ENCODE assay signal across 24 cellular contexts in the genomic region with DNA sequence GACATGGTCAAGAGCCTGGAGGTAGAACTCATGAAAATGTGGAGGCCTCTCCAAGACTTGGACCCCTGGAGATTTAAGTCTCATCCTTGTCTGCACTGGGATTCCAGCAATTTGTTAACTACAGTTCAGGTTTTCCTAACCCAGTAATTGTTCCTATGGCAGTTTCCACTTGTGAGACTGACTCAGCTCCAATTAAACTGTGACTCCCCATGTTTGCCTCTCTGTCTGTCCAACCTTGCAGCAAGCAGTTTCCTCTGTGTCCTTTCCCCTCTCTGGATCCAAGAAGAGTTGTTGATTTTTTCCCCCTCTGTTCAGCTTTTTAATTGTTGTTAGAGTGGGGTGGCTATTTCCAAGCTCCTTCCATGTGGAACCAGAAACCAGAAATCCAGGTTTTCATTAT. TPM values are rescaled to one million over a fixed set of nuclear protein-coding genes. Genes with fewer than 3 reads are reported as not detected.
DNase-seq lines count a peak whose midpoint lies in the region; ATAC-seq, FAIRE-seq and TF ChIP-seq lines count a peak whose summit lies in the region.
"Had no signal": no experiment of that assay in that cellular context is flagged by ENCODE, and none has a peak within 500 bp of the region (broad histone marks: within the 10 kb centered on the region; RNA-seq: fewer than 3 reads in every experiment).

No MANE protein-coding gene starts in this region.

- no peak overlapping the region for H4K8ac ChIP-seq in mesenchymal stem cell (ENCODE audit: low read length)

- H3K14ac ChIP-seq in mesenchymal stem cell (ENCODE audit: low read length in 2 of 2), result no peak overlapping the region

- no peaks in the 10 kb centered on the region for H3K9me3 ChIP-seq in mesenchymal stem cell (ENCODE audit: control insufficient read depth, low read length)
- H3K9me3 ChIP-seq: A549 had no signal

- no peak overlapping the region for H3K4me2 ChIP-seq in mesenchymal stem cell (ENCODE audit: low read length, poor library complexity, severe bottlenecking)
- H3K4me2 ChIP-seq: A549; BLaER1 treated with 17β-estradiol and CSF1 and Interleukin-3, amounts not matched to agents 10 nM and 100 nM had no signal

- no peak overlapping the region; the same call in 1 of the 2 replicates for H3K4me3 ChIP-seq in ACC112 (ENCODE audit: low read depth, low read length)
- no peak overlapping the region for H3K4me3 ChIP-seq in bronchial epithelial cell (ENCODE audit: low read depth, low read length)
- no peak overlapping the region for H3K4me3 ChIP-seq in mesenchymal stem cell (ENCODE audit: insufficient read depth in 1 of 2, low read depth in 1 of 2, low read length in 2 of 2)
- H3K4me3 ChIP-seq: A549; BLaER1 treated with 17β-estradiol and CSF1 and Interleukin-3, amounts not matched to agents 10 nM and 100 nM had no signal

- H4K91ac ChIP-seq in mesenchymal stem cell (ENCODE audit: low read length), result no peak overlapping the region

- H2AFZ ChIP-seq in ACC112 (ENCODE audit: low read length, unreplicated experiment) (peak overlapping the region; percentile 82), mesenchymal stem cell (ENCODE audit: low read depth, low read length) (no peak overlapping the region)

- no peak overlapping the region for H3K18ac ChIP-seq in mesenchymal stem cell (ENCODE audit: low read depth in 1 of 2, low read length in 2 of 2)

- H3K27me3 ChIP-seq in ACC112 (ENCODE audit: insufficient read depth, low read length) (no peaks in the 10 kb centered on the region), bronchial epithelial cell (ENCODE audit: control insufficient read depth, insufficient read depth, low read length) (no peaks in the 10 kb centered on the region), mesenchymal stem cell (ENCODE audit: control insufficient read depth in 1 of 2, insufficient read depth in 1 of 2, low read length in 2 of 2) (no peaks in the 10 kb centered on the region)
- H3K27me3 ChIP-seq: BLaER1 treated with 17β-estradiol and CSF1 and Interleukin-3, amounts not matched to agents 10 nM and 100 nM had no signal

- peak; percentile 38 for DNase-seq in M059J (ENCODE audit: low read depth)
- DNase-seq in bronchial epithelial cell (ENCODE audit: low read depth), result peak; percentile 17
- no peak for DNase-seq in mesenchymal stem cell
- no peak for DNase-seq in activated CD8-positive, alpha-beta T cell treated with anti-CD3 and anti-CD28 coated beads, Interleukin-2, amount 10 ng/mL, durations not matched to agents 7 days and 5 days
- no peak for DNase-seq in stimulated activated CD4-positive, alpha-beta T cell treated with anti-CD3 and anti-CD28 coated beads, Interleukin-12 subunit alpha, Interleukin-12 subunit beta, amount 100 ng/mL, for 4 hours
- DNase-seq in SK-N-DZ (ENCODE audit: low spot score), result no peak
- DNase-seq in activated CD4-positive, alpha-beta T cell treated with anti-CD3 and anti-CD28 coated beads, Interleukin-2, amount 10 ng/mL, durations not matched to agents 7 days and 5 days, result no peak
- DNase-seq: Calu3; CD8-positive, alpha-beta T cell; DMS53; DND-41; GDM1; GOT3; H7; HFFc6 had no signal

- no peak for ATAC-seq in activated CD8-positive, alpha-beta T cell treated with anti-CD3 and anti-CD28 coated beads, Interleukin-2, amount 10 ng/mL, durations not matched to agents 7 days and 5 days
- ATAC-seq: A549; CD8-positive, alpha-beta T cell; HCT116 had no signal

- no peak overlapping the region for H2AK5ac ChIP-seq in mesenchymal stem cell (ENCODE audit: low read length, severe bottlenecking)

- no peak overlapping the region for H3K4me3 Mint-ChIP-seq in activated CD8-positive, alpha-beta T cell treated with anti-CD3 and anti-CD28 coated beads, Interleukin-2, amount 10 ng/mL, durations not matched to agents 7 days and 5 days
- H3K4me3 Mint-ChIP-seq in activated CD4-positive, alpha-beta T cell treated with anti-CD3 and anti-CD28 coated beads, Interleukin-2, amount 10 ng/mL, durations not matched to agents 7 days and 5 days, result no peak overlapping the region
- H3K4me3 Mint-ChIP-seq: B cell; CD8-positive, alpha-beta T cell; HFFc6 had no signal

- no peak overlapping the region for H2BK5ac ChIP-seq in mesenchymal stem cell (ENCODE audit: low read depth, low read length, poor library complexity, severe bottlenecking)

- no peak overlapping the region for H2BK120ac ChIP-seq in mesenchymal stem cell (ENCODE audit: low read depth, low read length)

- no peaks in the 10 kb centered on the region for H3K79me2 ChIP-seq in ACC112 (ENCODE audit: control insufficient read depth, insufficient read depth, low read length, unreplicated experiment)

- no peak for FAIRE-seq in bronchial epithelial cell (lab: Jason Lieb, UNC)
- FAIRE-seq: A549, GM12892, GM18507 had no signal

- H3K23ac ChIP-seq in mesenchymal stem cell (ENCODE audit: low read length in 2 of 2), result no peak overlapping the region

- H3K36me3 ChIP-seq in ACC112 (ENCODE audit: insufficient read depth, low read length), result no peaks in the 10 kb centered on the region
- no peaks in the 10 kb centered on the region for H3K36me3 ChIP-seq in bronchial epithelial cell (ENCODE audit: control insufficient read depth, insufficient read depth, low read length)
- no peaks in the 10 kb centered on the region for H3K36me3 ChIP-seq in mesenchymal stem cell (ENCODE audit: control insufficient read depth in 1 of 2, insufficient read depth in 2 of 2, low read depth in 1 of 2, low read length in 2 of 2)
- H3K36me3 ChIP-seq: BLaER1 treated with 17β-estradiol and CSF1 and Interleukin-3, amounts not matched to agents 10 nM and 100 nM had no signal

- no peaks in the 10 kb centered on the region for H3K36me3 Mint-ChIP-seq in activated CD8-positive, alpha-beta T cell treated with anti-CD3 and anti-CD28 coated beads, Interleukin-2, amount 10 ng/mL, durations not matched to agents 7 days and 5 days (ENCODE audit: low read depth)
- H3K36me3 Mint-ChIP-seq in activated CD4-positive, alpha-beta T cell treated with anti-CD3 and anti-CD28 coated beads, Interleukin-2, amount 10 ng/mL, durations not matched to agents 7 days and 5 days (ENCODE audit: low read depth), result no peaks in the 10 kb centered on the region
- H3K36me3 Mint-ChIP-seq: CD8-positive, alpha-beta T cell had no signal

- CTCF ChIA-PET in activated CD8-positive, alpha-beta T cell treated with anti-CD3 and anti-CD28 coated beads, Interleukin-2, amount 10 ng/mL, durations not matched to agents 7 days and 5 days (lab: Charles Lee), result no interaction called here
- CTCF ChIA-PET in activated CD4-positive, alpha-beta T cell treated with anti-CD3 and anti-CD28 coated beads, Interleukin-2, amount 10 ng/mL, durations not matched to agents 7 days and 5 days (lab: Charles Lee), result no interaction called here

- H3K9me3 Mint-ChIP-seq in activated CD8-positive, alpha-beta T cell treated with anti-CD3 and anti-CD28 coated beads, Interleukin-2, amount 10 ng/mL, durations not matched to agents 7 days and 5 days (ENCODE audit: insufficient read depth), result no peaks in the 10 kb centered on the region
- no peaks in the 10 kb centered on the region for H3K9me3 Mint-ChIP-seq in activated CD4-positive, alpha-beta T cell treated with anti-CD3 and anti-CD28 coated beads, Interleukin-2, amount 10 ng/mL, durations not matched to agents 7 days and 5 days
- H3K9me3 Mint-ChIP-seq: HFFc6 had no signal

- no peak overlapping the region for H2BK12ac ChIP-seq in mesenchymal stem cell (ENCODE audit: low read length in 2 of 2)

- no peak for TF ChIP-seq CTCF in bronchial epithelial cell (IDR thresholded peaks at IDR 0.05; ENCODE audit: insufficient read depth, low read length, severe bottlenecking)

- peak overlapping the region; percentile 69 for H3K27ac ChIP-seq in ACC112 (ENCODE audit: low read depth, low read length)
- H3K27ac ChIP-seq in mesenchymal stem cell (ENCODE audit: low read length, poor library complexity, severe bottlenecking), result no peak overlapping the region
- H3K27ac ChIP-seq: 22Rv1; A549; BLaER1 treated with 17β-estradiol and CSF1 and Interleukin-3, amounts not matched to agents 10 nM and 100 nM; HL-60 had no signal

- no peak overlapping the region for H3K27ac Mint-ChIP-seq in activated CD8-positive, alpha-beta T cell treated with anti-CD3 and anti-CD28 coated beads, Interleukin-2, amount 10 ng/mL, durations not matched to agents 7 days and 5 days
- H3K27ac Mint-ChIP-seq in activated CD4-positive, alpha-beta T cell treated with anti-CD3 and anti-CD28 coated beads, Interleukin-2, amount 10 ng/mL, durations not matched to agents 7 days and 5 days, result no peak overlapping the region
- H3K27ac Mint-ChIP-seq: B cell; CD8-positive, alpha-beta T cell; HFFc6 had no signal

- peak overlapping the region; percentile 68 for H3K9ac ChIP-seq in mesenchymal stem cell (ENCODE audit: low read length)
- H3K9ac ChIP-seq: BLaER1 treated with 17β-estradiol and CSF1 and Interleukin-3, amounts not matched to agents 10 nM and 100 nM had no signal

- no peaks in the 10 kb centered on the region for H3K4me1 Mint-ChIP-seq in activated CD8-positive, alpha-beta T cell treated with anti-CD3 and anti-CD28 coated beads, Interleukin-2, amount 10 ng/mL, durations not matched to agents 7 days and 5 days (ENCODE audit: low read depth)
- no peaks in the 10 kb centered on the region for H3K4me1 Mint-ChIP-seq in activated CD4-positive, alpha-beta T cell treated with anti-CD3 and anti-CD28 coated beads, Interleukin-2, amount 10 ng/mL, durations not matched to agents 7 days and 5 days

- H3K4me1 ChIP-seq in ACC112 (ENCODE audit: control insufficient read depth, insufficient read depth, low read length, unreplicated experiment) (peaks cover 15% of the 10 kb centered on the region), mesenchymal stem cell (ENCODE audit: control insufficient read depth, insufficient read depth, low read depth, low read length) (no peaks in the 10 kb centered on the region)
- H3K4me1 ChIP-seq: A549; BLaER1 treated with 17β-estradiol and CSF1 and Interleukin-3, amounts not matched to agents 10 nM and 100 nM had no signal

- H2BK15ac ChIP-seq in mesenchymal stem cell (ENCODE audit: low read depth, poor library complexity, severe bottlenecking), result no peak overlapping the region

- peaks cover 6% of the 10 kb centered on the region for H3K27me3 Mint-ChIP-seq in activated CD8-positive, alpha-beta T cell treated with anti-CD3 and anti-CD28 coated beads, Interleukin-2, amount 10 ng/mL, durations not matched to agents 7 days and 5 days (ENCODE audit: low read depth)
- H3K27me3 Mint-ChIP-seq in activated CD4-positive, alpha-beta T cell treated with anti-CD3 and anti-CD28 coated beads, Interleukin-2, amount 10 ng/mL, durations not matched to agents 7 days and 5 days, result peaks cover 15% of the 10 kb centered on the region

- POLR2A ChIA-PET in activated CD8-positive, alpha-beta T cell treated with anti-CD3 and anti-CD28 coated beads, Interleukin-2, amount 10 ng/mL, durations not matched to agents 7 days and 5 days (lab: Charles Lee), result no interaction called here
- POLR2A ChIA-PET in activated CD4-positive, alpha-beta T cell treated with anti-CD3 and anti-CD28 coated beads, Interleukin-2, amount 10 ng/mL, durations not matched to agents 7 days and 5 days (lab: Charles Lee), result no interaction called here

- no peak overlapping the region for H3K4ac ChIP-seq in mesenchymal stem cell (ENCODE audit: low read depth in 1 of 2, low read length in 2 of 2)

- no peaks in the 10 kb centered on the region for H3K79me1 ChIP-seq in mesenchymal stem cell (replicated peaks; ENCODE audit: low read length, poor library complexity, severe bottlenecking)

RNA-seq across cellular contexts. Expression of gene ARHGAP20, which starts 16.2 kb away (rescaled TPM):
- total RNA-seq in M059J (2014; rRNA removed; shearing (Covaris generic)), result 1.1 and 1.4 TPM in 2 replicates
- total RNA-seq in bronchial epithelial cell, result under 0.01 TPM in 2 replicates
- 0.57 TPM for polyA plus RNA-seq in mesenchymal stem cell (2013, experiment 1 of 2)
- 0.58 TPM for polyA plus RNA-seq in mesenchymal stem cell (2013, experiment 2 of 2)
- total RNA-seq in activated CD8-positive, alpha-beta T cell treated with anti-CD3 and anti-CD28 coated beads, Interleukin-2, amount 10 ng/mL, durations not matched to agents 7 days and 5 days, result under 1 TPM in 1 of 2 experiments, not detected in 1; 0.08 TPM
- polyA plus RNA-seq in SK-N-DZ (2014; cell fraction: cytosol; rRNA removed), result not detected in 2 replicates
- polyA plus RNA-seq in SK-N-DZ (2014; cell fraction: nucleus; rRNA removed), result 0.02 TPM in 1 of 2 replicates, not detected in the other
- total RNA-seq in activated CD4-positive, alpha-beta T cell treated with anti-CD3 and anti-CD28 coated beads, Interleukin-2, amount 10 ng/mL, durations not matched to agents 7 days and 5 days, result not detected
- total RNA-seq: Calu3 had no signal

Comparison
In these comparisons a context has a peak if more than half of its experiments do, and no peak if none do; other contexts are left out.
1. DNase-seq: peak in M059J (single experiment) and bronchial epithelial cell (single experiment); none in mesenchymal stem cell (single experiment), activated CD8-positive, alpha-beta T cell treated with anti-CD3 and anti-CD28 coated beads, Interleukin-2, amount 10 ng/mL, durations not matched to agents 7 days and 5 days (single experiment), stimulated activated CD4-positive, alpha-beta T cell treated with anti-CD3 and anti-CD28 coated beads, Interleukin-12 subunit alpha, Interleukin-12 subunit beta, amount 100 ng/mL, for 4 hours (single experiment), SK-N-DZ (single experiment) and activated CD4-positive, alpha-beta T cell treated with anti-CD3 and anti-CD28 coated beads, Interleukin-2, amount 10 ng/mL, durations not matched to agents 7 days and 5 days (single experiment).